Comparison of ENCODE assay signal across 18 cellular contexts in genomic region chrX:44382871-44383270, GRCh38. TPM values are rescaled to one million over a fixed set of nuclear protein-coding genes. Genes with fewer than 3 reads are reported as not detected.
DNase-seq lines count a peak whose midpoint lies in the region; ATAC-seq and TF ChIP-seq lines count a peak whose summit lies in the region.
"Had no signal": no experiment of that assay in that cellular context is flagged by ENCODE, and none has a peak within 500 bp of the region (broad histone marks: within the 10 kb centered on the region; RNA-seq: fewer than 3 reads in every experiment).

No MANE protein-coding gene starts in this region.

- no peak overlapping the region for H3K4me2 ChIP-seq in Loucy (ENCODE audit: low read depth, low read length, poor library complexity, severe bottlenecking)
- no peak overlapping the region for H3K4me2 ChIP-seq in fibroblast of lung (ENCODE audit: extremely low read depth, insufficient read depth, low read length)

- H2AFZ ChIP-seq in Loucy (ENCODE audit: low read length): peak overlapping the region; percentile 60; the same call in 1 of the 2 replicates
- no peak overlapping the region for H2AFZ ChIP-seq in fibroblast of lung (ENCODE audit: low read length)

- no peaks in the 10 kb centered on the region for H3F3A ChIP-seq in Loucy (ENCODE audit: low read depth)

- H3K4me1 ChIP-seq in Loucy (ENCODE audit: insufficient read depth, low read length, poor library complexity, severe bottlenecking): no peaks in the 10 kb centered on the region
- H3K4me1 ChIP-seq in fibroblast of lung (ENCODE audit: control insufficient read depth, extremely low read depth, insufficient read depth, low read length): no peaks in the 10 kb centered on the region
- H3K4me1 ChIP-seq: Caco-2 had no signal

- H3K9ac ChIP-seq in Loucy (ENCODE audit: low read depth, low read length, poor library complexity, severe bottlenecking) (no peak overlapping the region), fibroblast of lung (ENCODE audit: insufficient read depth, low read length) (no peak overlapping the region)

- H3K27me3 ChIP-seq in Loucy (ENCODE audit: insufficient read depth, low read length, poor library complexity, severe bottlenecking) (no peaks in the 10 kb centered on the region), fibroblast of lung (ENCODE audit: control insufficient read depth, insufficient read depth, low read length) (no peaks in the 10 kb centered on the region)

- H4K20me1 ChIP-seq in Loucy (ENCODE audit: insufficient read depth, low read length, poor library complexity, severe bottlenecking) (no peaks in the 10 kb centered on the region), fibroblast of lung (ENCODE audit: control insufficient read depth, extremely low read depth, insufficient read depth, low read length) (no peaks in the 10 kb centered on the region)

- H3K9me3 ChIP-seq in Loucy (ENCODE audit: insufficient read depth, low read depth, low read length): no peaks in the 10 kb centered on the region
- no peaks in the 10 kb centered on the region for H3K9me3 ChIP-seq in fibroblast of lung (ENCODE audit: control insufficient read depth, insufficient read depth, low read depth, low read length)
- H3K9me3 ChIP-seq: Caco-2 had no signal

- peak; percentile 8 for DNase-seq in AG09319 (ENCODE audit: extremely low read depth, low read depth)
- peak; percentile 10 to 57 for DNase-seq in fibroblast of lung (ENCODE audit: low read depth in 2 of 2)
- DNase-seq in OCI-M1 (lab: John Stamatoyannopoulos, UW): no peak
- DNase-seq in GM19238 (ENCODE audit: insufficient read length, low spot score): no peak
- DNase-seq: ACHN; Caco-2; CD8-positive, alpha-beta T cell; DND-41; GF-D8; GOT3; H9; Kasumi-1; KBM-7 had no signal

- ATAC-seq in GM19455 (IDR thresholded peaks at IDR 0.05; ENCODE audit: unreplicated experiment) (no peak), GM19452 (IDR thresholded peaks at IDR 0.05; ENCODE audit: unreplicated experiment) (no peak)
- ATAC-seq: CD8-positive, alpha-beta T cell had no signal

- no peaks in the 10 kb centered on the region for H3K36me3 ChIP-seq in Loucy (ENCODE audit: insufficient read depth, low read length)
- no peaks in the 10 kb centered on the region for H3K36me3 ChIP-seq in fibroblast of lung (ENCODE audit: control insufficient read depth, insufficient read depth, low read length)

- H3K27ac ChIP-seq in fibroblast of lung (ENCODE audit: insufficient read depth, low read length): no peak overlapping the region
- H3K27ac ChIP-seq: HL-60 had no signal

- TF ChIP-seq CTCF in AG09319 (IDR thresholded peaks at IDR 0.05; ENCODE audit: low read depth, low read length): no peak
- TF ChIP-seq CTCF in Loucy (conservative IDR thresholded peaks at IDR 0.05; ENCODE audit: low read length): no peak
- TF ChIP-seq CTCF in fibroblast of lung (conservative IDR thresholded peaks at IDR 0.05 in 1 of 2, IDR thresholded peaks at IDR 0.05 in 1 of 2; ENCODE audit: low read depth in 1 of 2, low read length in 2 of 2): no peak

- no peaks in the 10 kb centered on the region for H3K9me2 ChIP-seq in Loucy (replicated peaks; ENCODE audit: low read depth, low read length)

- H3K79me2 ChIP-seq in Loucy (ENCODE audit: insufficient read depth, low read length) (no peaks in the 10 kb centered on the region), fibroblast of lung (ENCODE audit: control insufficient read depth, insufficient read depth, low read length) (no peaks in the 10 kb centered on the region)

- H3K4me3 ChIP-seq in Loucy (ENCODE audit: low read length, poor library complexity, severe bottlenecking) (no peak overlapping the region), fibroblast of lung (replicated peaks in 1 of 4; ENCODE audit: control extremely low read depth in 1 of 4, insufficient read depth in 1 of 4, low read depth in 3 of 4, low read length in 4 of 4) (no peak overlapping the region)

RNA-seq across cellular contexts. Expression of gene EFHC2, which starts 39.4 kb away (rescaled TPM):
- total RNA-seq in fibroblast of lung: 0.77 and 2.6 TPM in 2 replicates
- polyA plus RNA-seq in fibroblast of lung: 0.64 and 1.1 TPM in 2 replicates
- polyA plus RNA-seq in fibroblast of lung (2012): 0.47 and 0.49 TPM in 2 replicates
- polyA minus RNA-seq in fibroblast of lung (ENCODE audit: low replicate concordance): 0.51 TPM in 1 of 2 replicates, not detected in the other
- total RNA-seq: Caco-2 had no signal
- polyA plus RNA-seq: BJ had no signal

Comparison
In these comparisons a context has a peak if more than half of its experiments do, and no peak if none do; other contexts are left out.
1. DNase-seq: peak in AG09319 (single experiment) and fibroblast of lung (2 of 2); none in OCI-M1 (single experiment) and GM19238 (single experiment).